Comparison of ENCODE assay signal across 8 cellular contexts in genomic region chr9:121074370-121075250, GRCh38. TPM values are rescaled to one million over a fixed set of nuclear protein-coding genes. Genes with fewer than 3 reads are reported as not detected.
A peak's percentile ranks its signal among the peaks of the same experiment; 100 is the strongest.
DNase-seq lines count a peak whose midpoint lies in the region; TF ChIP-seq lines count a peak whose summit lies in the region.

Gene CNTRL, plus strand, starts transcription at chr9:121074955. Its CDS starts 13,372 bp downstream, at chr9:121088327.

- H2AFZ ChIP-seq in neuron (ENCODE audit: low read depth, low read length): peak within 1 kb of the TSS; percentile 85

- H3K36me3 ChIP-seq in SJSA1 (peaks cover 3% of the 10 kb centered on the region; the same call in 1 of the 2 replicates), neuron (ENCODE audit: insufficient read depth, low read length) (no peaks in the 10 kb centered on the region)

- peaks cover 14% of the 10 kb centered on the region for H3K4me1 ChIP-seq in SJSA1 (replicated peaks)
- peaks cover 7% of the 10 kb centered on the region for H3K4me1 ChIP-seq in neuron (ENCODE audit: insufficient read depth, low read length)

- DNase-seq in GM03348 (ENCODE audit: low spot score) (peak; percentile 91), HFF-Myc (ENCODE audit: extremely low read depth, low read depth) (peak; percentile 36), NAMALWA (ENCODE audit: low spot score) (peak; percentile 91), SJSA1 (ENCODE audit: low read depth in 1 of 2, low spot score in 2 of 2) (peak; percentile 92 to 94), foreskin fibroblast (peak; percentile 87 to 96), stromal cell of bone marrow (ENCODE audit: low read depth) (peak; percentile 79)
- DNase-seq in activated gamma-delta T cell treated with anti-CD3 and anti-CD28 coated beads, Interleukin-2, amount 50 U/mL, for 16 hours (ENCODE audit: low read depth): peak; percentile 77

- H3K4me3 ChIP-seq in HFF-Myc (replicated peaks; ENCODE audit: low read depth, low read length) (peak within 1 kb of the TSS; percentile 78), SJSA1 (peak within 1 kb of the TSS; percentile 70), foreskin fibroblast (ENCODE audit: low read depth in 1 of 2, low read length in 2 of 2) (peak within 1 kb of the TSS; percentile 61 to 67), neuron (ENCODE audit: low read length) (peak within 1 kb of the TSS; percentile 71)

- peak within 1 kb of the TSS; percentile 94 for H3K27ac ChIP-seq in SJSA1

- H3K9me3 ChIP-seq in SJSA1 (replicated peaks) (no peaks in the 10 kb centered on the region), neuron (ENCODE audit: low read length) (peaks cover under 1% of the 10 kb centered on the region)

- no peaks in the 10 kb centered on the region for H3K27me3 ChIP-seq in SJSA1 (replicated peaks)
- no peaks in the 10 kb centered on the region for H3K27me3 ChIP-seq in neuron (ENCODE audit: insufficient read depth, low read length)

- TF ChIP-seq CTCF in HFF-Myc (IDR thresholded peaks at IDR 0.05; ENCODE audit: low read depth, low read length, missing control alignments) (no peak), foreskin fibroblast (IDR thresholded peaks at IDR 0.05; ENCODE audit: low read depth, low read length) (no peak)

RNA-seq across cellular contexts. Expression of gene CNTRL, which starts in this region (rescaled TPM):
- 17.2 and 17.7 TPM in 2 replicates for total RNA-seq in SJSA1 (2014; rRNA removed; shearing (Covaris generic))

Comparison
In these comparisons a context has a peak if more than half of its experiments do, and no peak if none do; other contexts are left out.
1. Peak in every context shown above with its lines: DNase-seq, H3K4me3 ChIP-seq and H3K27ac ChIP-seq.
2. DNase-seq: peak in every context shown above with its lines; median percentile 93 in SJSA1; 92 in foreskin fibroblast; 91 in GM03348; 91 in NAMALWA; 79 in stromal cell of bone marrow; 77 in activated gamma-delta T cell treated with anti-CD3 and anti-CD28 coated beads, Interleukin-2, amount 50 U/mL, for 16 hours; 36 in HFF-Myc.